6 cellular contexts compared by ENCODE assay signal in the genomic region with DNA sequence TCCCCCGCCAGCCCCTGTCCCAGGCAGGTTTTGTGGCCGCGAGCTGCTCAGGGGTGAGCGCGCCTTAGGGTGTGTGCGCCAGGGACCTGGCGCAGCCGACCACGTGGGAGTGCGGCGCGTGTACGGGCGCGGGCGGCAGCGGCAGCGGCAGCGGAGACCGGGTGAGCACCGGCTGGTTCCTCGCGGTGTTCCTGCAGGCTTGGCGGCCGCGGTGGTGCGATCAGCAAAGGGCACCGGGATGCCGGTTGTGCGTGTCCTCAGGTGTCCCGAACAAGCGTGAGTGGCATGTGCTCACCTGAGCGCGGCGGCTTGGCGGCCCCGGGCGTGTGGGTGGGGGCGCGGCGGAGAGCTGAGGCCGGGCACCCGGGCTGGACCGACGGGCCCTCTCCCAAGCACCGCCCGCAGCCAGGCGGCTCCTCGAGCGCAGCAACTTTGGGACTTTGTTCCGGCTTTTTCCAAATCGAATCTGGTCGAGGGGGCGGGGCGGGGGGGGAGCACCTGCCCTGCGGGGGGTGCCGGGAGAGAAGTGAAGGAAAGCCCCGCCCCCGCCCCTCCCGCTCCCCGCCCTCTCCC. TPM values are rescaled to one million over a fixed set of nuclear protein-coding genes. Genes with fewer than 3 reads are reported as not detected.
DNase-seq lines count a peak whose midpoint lies in the region; ATAC-seq and TF ChIP-seq lines count a peak whose summit lies in the region.

No MANE protein-coding gene starts in this region.

- H3K27ac Mint-ChIP-seq in brain (peak overlapping the region in 1 of 5 experiments; percentile 43), nephron progenitor cell (no peak overlapping the region)

- DNase-seq in NCI-H2196 (lab: John Stamatoyannopoulos, UW; ENCODE audit: unreplicated experiment): peak; percentile 61
- DNase-seq in NCI-H2196 treated with DMSO at 0.1 percent for 48 hours (lab: John Stamatoyannopoulos, UW; ENCODE audit: unreplicated experiment): no peak
- peak; percentile 56 for DNase-seq in nephron progenitor cell

- H3K4me1 Mint-ChIP-seq in brain: peaks cover 31% of the 10 kb centered on the region
- peaks cover 71% of the 10 kb centered on the region for H3K4me1 Mint-ChIP-seq in nephron progenitor cell

- peak overlapping the region; percentile 78 to 86 (median 82) for H3K4me3 Mint-ChIP-seq in brain
- peak overlapping the region; percentile 82 for H3K4me3 Mint-ChIP-seq in nephron progenitor cell

- ATAC-seq in GM18517 (IDR thresholded peaks at IDR 0.05; ENCODE audit: unreplicated experiment): no peak
- no peak for ATAC-seq in HG03196 (IDR thresholded peaks at IDR 0.05; ENCODE audit: unreplicated experiment)

- H3K27me3 Mint-ChIP-seq in brain (peaks cover 66% of the 10 kb centered on the region), nephron progenitor cell (ENCODE audit: low read depth, poor library complexity) (peaks cover 65% of the 10 kb centered on the region)

- no peaks in the 10 kb centered on the region for H3K36me3 Mint-ChIP-seq in brain
- peaks cover 6% of the 10 kb centered on the region for H3K36me3 Mint-ChIP-seq in nephron progenitor cell (ENCODE audit: low read depth)

- TF ChIP-seq CTCF in brain (conservative IDR thresholded peaks at IDR 0.05) (no peak), nephron progenitor cell (IDR thresholded peaks at IDR 0.05) (no peak)

- H3K9me3 Mint-ChIP-seq in brain (no peaks in the 10 kb centered on the region), nephron progenitor cell (no peaks in the 10 kb centered on the region)

RNA-seq across cellular contexts. Expression of a gene that starts 0.3 kb away (rescaled TPM):
- polyA plus RNA-seq in brain (ENCODE audit: insufficient read depth, low read depth, low replicate concordance): 47.9 TPM

RNA-seq across cellular contexts. Expression of a gene that starts 14.3 kb away (rescaled TPM):
- 10.6 TPM for polyA plus RNA-seq in brain (ENCODE audit: insufficient read depth, low read depth, low replicate concordance)

RNA-seq across cellular contexts. Expression of a gene that starts 37.3 kb away (rescaled TPM):
- 438 TPM for polyA plus RNA-seq in brain (ENCODE audit: insufficient read depth, low read depth, low replicate concordance)

RNA-seq across cellular contexts. Expression of a gene that starts 50.4 kb away (rescaled TPM):
- 208 TPM for polyA plus RNA-seq in brain (ENCODE audit: insufficient read depth, low read depth, low replicate concordance)

RNA-seq across cellular contexts. Expression of a gene that starts 52.8 kb away (rescaled TPM):
- polyA plus RNA-seq in brain (ENCODE audit: insufficient read depth, low read depth, low replicate concordance): 0.49 TPM
